In genomic region chr13:30832845-30833332, GRCh38 we compare ENCODE assay signal across 8 cellular contexts.
A peak's percentile ranks its signal among the peaks of the same experiment; 100 is the strongest.
DNase-seq lines count a peak whose midpoint lies in the region; ATAC-seq and TF ChIP-seq lines count a peak whose summit lies in the region.

No MANE protein-coding gene starts in this region.

- no peaks in the 10 kb centered on the region for H3K36me3 Mint-ChIP-seq in activated CD8-positive, alpha-beta T cell treated with anti-CD3 and anti-CD28 coated beads for 36 hours (ENCODE audit: low read depth)
- H3K36me3 Mint-ChIP-seq in stimulated activated effector memory CD8-positive, alpha-beta T cell treated with anti-CD3 and anti-CD28 coated beads, Interleukin-12 subunit alpha, Interleukin-12 subunit beta, amount 100 ng/mL, for 72 hours: no peaks in the 10 kb centered on the region

- H3K36me3 ChIP-seq in tibial nerve: no peaks in the 10 kb centered on the region

- WGBS in tibial nerve, 2 donors: 38 to 50% methylated on average over 4 to 17 of the region's 18 CpGs

- intact Hi-C loops in activated CD8-positive, alpha-beta T cell treated with anti-CD3 and anti-CD28 coated beads for 36 hours (cut with micrococcal nuclease): no loop called here

- peak; percentile 62 for DNase-seq in NCI-H2081 treated with DMSO at 0.1 percent for 48 hours (lab: John Stamatoyannopoulos, UW)
- DNase-seq in activated CD8-positive, alpha-beta T cell treated with anti-CD3 and anti-CD28 coated beads for 36 hours: peak; percentile 85
- peak; percentile 53 for DNase-seq in iPS-NIHi7 (ENCODE audit: extremely low spot score)
- peak; percentile 30 to 59 for DNase-seq in stimulated activated effector memory CD8-positive, alpha-beta T cell treated with anti-CD3 and anti-CD28 coated beads, Interleukin-12 subunit alpha, Interleukin-12 subunit beta, amount 100 ng/mL, for 72 hours (ENCODE audit: low spot score in 2 of 2)
- no peak for DNase-seq in tibial nerve (ENCODE audit: low spot score in 2 of 2)
- DNase-seq in effector CD8-positive, alpha-beta T cell (lab: John Stamatoyannopoulos, UW): no peak

- no peak overlapping the region for H3K27ac Mint-ChIP-seq in activated CD8-positive, alpha-beta T cell treated with anti-CD3 and anti-CD28 coated beads for 36 hours
- H3K27ac Mint-ChIP-seq in stimulated activated effector memory CD8-positive, alpha-beta T cell treated with anti-CD3 and anti-CD28 coated beads, Interleukin-12 subunit alpha, Interleukin-12 subunit beta, amount 100 ng/mL, for 72 hours: peak overlapping the region; percentile 60

- H3K4me3 Mint-ChIP-seq in activated CD8-positive, alpha-beta T cell treated with anti-CD3 and anti-CD28 coated beads for 36 hours: no peak overlapping the region
- peak overlapping the region; percentile 9 for H3K4me3 Mint-ChIP-seq in stimulated activated effector memory CD8-positive, alpha-beta T cell treated with anti-CD3 and anti-CD28 coated beads, Interleukin-12 subunit alpha, Interleukin-12 subunit beta, amount 100 ng/mL, for 72 hours

- peaks cover 0 to 11% (median 0%) of the 10 kb centered on the region in 4 donors for H3K4me1 ChIP-seq in tibial nerve

- CTCF ChIA-PET in activated CD8-positive, alpha-beta T cell treated with anti-CD3 and anti-CD28 coated beads for 36 hours (lab: Charles Lee): interaction anchor here (2.3 kb wide), 1 partner anchor 32 kb away, joined by 11 read pairs; no protein-coding TSS in a partner anchor

- TF ChIP-seq CTCF in activated CD8-positive, alpha-beta T cell treated with anti-CD3 and anti-CD28 coated beads for 36 hours (IDR thresholded peaks at IDR 0.05): no peak
- no peak for TF ChIP-seq CTCF in tibial nerve (IDR thresholded peaks at IDR 0.05)

- H3K27ac ChIP-seq in tibial nerve: no peak overlapping the region

- no peaks in the 10 kb centered on the region for H3K27me3 ChIP-seq in tibial nerve

- ATAC-seq in GM18868 (IDR thresholded peaks at IDR 0.05; ENCODE audit: unreplicated experiment) (peak; percentile 65), GM18505 (IDR thresholded peaks at IDR 0.05; ENCODE audit: unreplicated experiment) (no peak)
- peak; percentile 94 for ATAC-seq in activated CD8-positive, alpha-beta T cell treated with anti-CD3 and anti-CD28 coated beads for 36 hours
- ATAC-seq in stimulated activated effector memory CD8-positive, alpha-beta T cell treated with anti-CD3 and anti-CD28 coated beads, Interleukin-12 subunit alpha, Interleukin-12 subunit beta, amount 100 ng/mL, for 72 hours: peak; percentile 85

- no peak for TF ChIP-seq EP300 in tibial nerve (IDR thresholded peaks at IDR 0.05)

- peaks cover 11% of the 10 kb centered on the region for H3K27me3 Mint-ChIP-seq in activated CD8-positive, alpha-beta T cell treated with anti-CD3 and anti-CD28 coated beads for 36 hours

- TF ChIP-seq POLR2A in tibial nerve (IDR thresholded peaks at IDR 0.05): no peak
- no peak for TF ChIP-seq POLR2A in GM18505 (IDR thresholded peaks at IDR 0.05; ENCODE audit: borderline replicate concordance, extremely low read depth, insufficient read depth, insufficient read length)

- POLR2A ChIA-PET in activated CD8-positive, alpha-beta T cell treated with anti-CD3 and anti-CD28 coated beads for 36 hours (lab: Charles Lee): no interaction called here

- peaks cover 0 to 3% (median 0%) of the 10 kb centered on the region in 4 donors for H3K9me3 ChIP-seq in tibial nerve

- H3K9me3 Mint-ChIP-seq in activated CD8-positive, alpha-beta T cell treated with anti-CD3 and anti-CD28 coated beads for 36 hours: no peaks in the 10 kb centered on the region
- H3K9me3 Mint-ChIP-seq in stimulated activated effector memory CD8-positive, alpha-beta T cell treated with anti-CD3 and anti-CD28 coated beads, Interleukin-12 subunit alpha, Interleukin-12 subunit beta, amount 100 ng/mL, for 72 hours: no peaks in the 10 kb centered on the region

- peaks cover 2% of the 10 kb centered on the region for H3K4me1 Mint-ChIP-seq in activated CD8-positive, alpha-beta T cell treated with anti-CD3 and anti-CD28 coated beads for 36 hours (ENCODE audit: low read depth)
- peaks cover 16% of the 10 kb centered on the region for H3K4me1 Mint-ChIP-seq in stimulated activated effector memory CD8-positive, alpha-beta T cell treated with anti-CD3 and anti-CD28 coated beads, Interleukin-12 subunit alpha, Interleukin-12 subunit beta, amount 100 ng/mL, for 72 hours

- no peak overlapping the region for H3K4me3 ChIP-seq in tibial nerve

Comparison
In these comparisons a context has a peak if more than half of its experiments do, and no peak if none do; other contexts are left out.
1. DNase-seq: peak in NCI-H2081 treated with DMSO at 0.1 percent for 48 hours (single experiment), activated CD8-positive, alpha-beta T cell treated with anti-CD3 and anti-CD28 coated beads for 36 hours (single experiment), iPS-NIHi7 (single experiment) and stimulated activated effector memory CD8-positive, alpha-beta T cell treated with anti-CD3 and anti-CD28 coated beads, Interleukin-12 subunit alpha, Interleukin-12 subunit beta, amount 100 ng/mL, for 72 hours (2 of 2); none in tibial nerve (0 of 2) and effector CD8-positive, alpha-beta T cell (single experiment).